8 cellular contexts compared by ENCODE assay signal in genomic region chr2:5444168-5444567, GRCh38.
"Had no signal": no experiment of that assay in that cellular context is flagged by ENCODE, and none has a peak within 500 bp of the region (broad histone marks: within the 10 kb centered on the region; RNA-seq: fewer than 3 reads in every experiment).

No MANE protein-coding gene starts in this region.

- H3K4me3 ChIP-seq: GM12878 had no signal

- ATAC-seq: GM12878 had no signal

- FAIRE-seq: G401.6, GM12878, GM12891, GM12892, GM18507, GM19239 had no signal

- DNase-seq: GDM1, GF-D8 had no signal
